Comparison of ENCODE assay signal across 14 cellular contexts in the genomic region with DNA sequence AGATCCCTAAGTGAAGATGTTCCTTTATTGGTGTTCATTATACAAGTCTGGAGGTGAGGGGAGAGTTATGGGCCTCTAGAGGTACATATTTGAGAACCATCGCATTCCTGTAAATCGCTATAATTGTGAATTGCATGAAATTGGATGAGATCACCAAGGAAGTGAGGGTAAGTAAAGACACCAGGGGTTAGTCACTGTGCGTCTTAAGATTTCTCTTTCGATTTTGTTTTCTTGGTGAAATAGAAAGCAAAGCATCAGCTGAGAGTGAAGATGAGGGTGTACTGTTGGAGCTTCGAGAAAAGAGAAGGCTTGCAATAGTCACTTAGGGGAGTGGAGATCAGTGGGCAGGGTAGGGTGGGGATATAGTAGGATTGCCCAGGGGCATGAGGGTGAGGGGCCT.
DNase-seq lines count a peak whose midpoint lies in the region; ATAC-seq and TF ChIP-seq lines count a peak whose summit lies in the region.
"Had no signal": no experiment of that assay in that cellular context is flagged by ENCODE, and none has a peak within 500 bp of the region (broad histone marks: within the 10 kb centered on the region; RNA-seq: fewer than 3 reads in every experiment).

No MANE protein-coding gene starts in this region.

- ATAC-seq in GM21390 (IDR thresholded peaks at IDR 0.05; ENCODE audit: unreplicated experiment) (peak; percentile 51), GM19455 (IDR thresholded peaks at IDR 0.05; ENCODE audit: unreplicated experiment) (no peak), HG03039 (IDR thresholded peaks at IDR 0.05; ENCODE audit: unreplicated experiment) (no peak)

- no peak for TF ChIP-seq CTCF in fibroblast of villous mesenchyme (IDR thresholded peaks at IDR 0.05; ENCODE audit: insufficient read depth, low read depth, low read length)

- DNase-seq in Daoy (ENCODE audit: low read depth) (peak; percentile 54), RPMI7951 (ENCODE audit: low read depth) (peak; percentile 1), fibroblast of villous mesenchyme (ENCODE audit: low read depth) (peak; percentile 9), NCI-H446 (lab: John Stamatoyannopoulos, UW) (no peak), globus pallidus (ENCODE audit: low spot score) (no peak)
- DNase-seq: activated gamma-delta T cell; NCI-H187 treated with DMSO at 0.1 percent for 48 hours; stimulated activated CD4-positive, alpha-beta T cell treated with anti-CD3 and anti-CD28 coated beads, Interleukin-4, amount 100 ng/mL, for 24 hours had no signal

- no peak overlapping the region for H3K4me3 ChIP-seq in fibroblast of villous mesenchyme (ENCODE audit: low read depth, low read length)
- H3K4me3 ChIP-seq: lung, prostate gland, suprapubic skin had no signal

Comparison
In these comparisons a context has a peak if more than half of its experiments do, and no peak if none do; other contexts are left out.
1. DNase-seq: peak in Daoy (single experiment), RPMI7951 (single experiment) and fibroblast of villous mesenchyme (single experiment); none in NCI-H446 (0 of 2) and globus pallidus (single experiment).